ENCODE assay signal across 1 cellular context in the genomic region with DNA sequence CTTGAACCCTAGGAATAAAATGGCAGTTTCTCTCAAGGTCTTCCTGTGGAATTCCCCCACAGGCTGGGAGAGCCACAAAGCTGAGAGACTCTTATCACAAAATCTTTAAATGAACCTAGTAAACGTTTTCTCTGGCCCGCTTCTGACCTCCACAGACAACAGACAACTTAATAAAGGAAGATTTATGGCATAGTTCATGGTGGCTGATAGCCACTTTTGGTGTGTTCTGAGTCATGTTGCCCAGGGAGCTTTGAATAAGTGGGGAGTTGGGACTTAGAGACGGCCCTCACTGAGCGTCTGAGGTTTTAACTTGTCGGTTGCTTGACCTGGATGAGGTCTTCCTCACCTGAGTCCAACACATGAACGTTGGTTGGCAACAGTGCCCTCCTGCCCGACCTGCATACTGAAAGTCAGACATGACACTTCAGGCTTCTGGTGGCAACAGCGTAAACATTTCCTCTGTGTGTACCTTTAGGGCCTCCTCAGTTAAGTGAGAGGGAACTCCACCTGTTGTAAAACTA.
TF ChIP-seq lines count a peak whose summit lies in the region.

No MANE protein-coding gene starts in this region.

TF ChIP-seq in SK-N-SH treated with all-trans-retinoic acid at 6 μM for 48 hours, 23 proteins besides CTCF, POLR2A, EP300 and RAD21 (continued from another document):
- no peak for TF ChIP-seq ZFP30 (CRISPR knock-in tag; IDR thresholded peaks at IDR 0.05)
- TF ChIP-seq CSDC2 (CRISPR knock-in tag; IDR thresholded peaks at IDR 0.05): peak; percentile 76
- no peak for TF ChIP-seq OSR1 (CRISPR knock-in tag; IDR thresholded peaks at IDR 0.05)
- TF ChIP-seq RARB (CRISPR knock-in tag; IDR thresholded peaks at IDR 0.05): no peak
- TF ChIP-seq, protein P1, sequence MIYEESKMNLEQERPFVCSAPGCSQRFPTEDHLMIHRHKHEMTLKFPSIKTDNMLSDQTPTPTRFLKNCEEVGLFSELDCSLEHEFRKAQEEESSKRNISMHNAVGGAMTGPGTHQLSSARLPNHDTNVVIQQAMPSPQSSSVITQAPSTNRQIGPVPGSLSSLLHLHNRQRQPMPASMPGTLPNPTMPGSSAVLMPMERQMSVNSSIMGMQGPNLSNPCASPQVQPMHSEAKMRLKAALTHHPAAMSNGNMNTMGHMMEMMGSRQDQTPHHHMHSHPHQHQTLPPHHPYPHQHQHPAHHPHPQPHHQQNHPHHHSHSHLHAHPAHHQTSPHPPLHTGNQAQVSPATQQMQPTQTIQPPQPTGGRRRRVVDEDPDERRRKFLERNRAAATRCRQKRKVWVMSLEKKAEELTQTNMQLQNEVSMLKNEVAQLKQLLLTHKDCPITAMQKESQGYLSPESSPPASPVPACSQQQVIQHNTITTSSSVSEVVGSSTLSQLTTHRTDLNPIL (CRISPR knock-in tag; IDR thresholded peaks at IDR 0.05; ENCODE audit: low read depth): peak; percentile 77
- TF ChIP-seq, protein P2, sequence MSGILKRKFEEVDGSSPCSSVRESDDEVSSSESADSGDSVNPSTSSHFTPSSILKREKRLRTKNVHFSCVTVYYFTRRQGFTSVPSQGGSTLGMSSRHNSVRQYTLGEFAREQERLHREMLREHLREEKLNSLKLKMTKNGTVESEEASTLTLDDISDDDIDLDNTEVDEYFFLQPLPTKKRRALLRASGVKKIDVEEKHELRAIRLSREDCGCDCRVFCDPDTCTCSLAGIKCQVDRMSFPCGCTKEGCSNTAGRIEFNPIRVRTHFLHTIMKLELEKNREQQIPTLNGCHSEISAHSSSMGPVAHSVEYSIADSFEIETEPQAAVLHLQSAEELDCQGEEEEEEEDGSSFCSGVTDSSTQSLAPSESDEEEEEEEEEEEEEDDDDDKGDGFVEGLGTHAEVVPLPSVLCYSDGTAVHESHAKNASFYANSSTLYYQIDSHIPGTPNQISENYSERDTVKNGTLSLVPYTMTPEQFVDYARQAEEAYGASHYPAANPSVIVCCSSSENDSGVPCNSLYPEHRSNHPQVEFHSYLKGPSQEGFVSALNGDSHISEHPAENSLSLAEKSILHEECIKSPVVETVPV (CRISPR knock-in tag; IDR thresholded peaks at IDR 0.05): no peak
- TF ChIP-seq ZNF8 (CRISPR knock-in tag; IDR thresholded peaks at IDR 0.05): peak; percentile 48; the same call in 1 of the 2 replicates
